Comparison of ENCODE assay signal across 16 cellular contexts in the genomic region with DNA sequence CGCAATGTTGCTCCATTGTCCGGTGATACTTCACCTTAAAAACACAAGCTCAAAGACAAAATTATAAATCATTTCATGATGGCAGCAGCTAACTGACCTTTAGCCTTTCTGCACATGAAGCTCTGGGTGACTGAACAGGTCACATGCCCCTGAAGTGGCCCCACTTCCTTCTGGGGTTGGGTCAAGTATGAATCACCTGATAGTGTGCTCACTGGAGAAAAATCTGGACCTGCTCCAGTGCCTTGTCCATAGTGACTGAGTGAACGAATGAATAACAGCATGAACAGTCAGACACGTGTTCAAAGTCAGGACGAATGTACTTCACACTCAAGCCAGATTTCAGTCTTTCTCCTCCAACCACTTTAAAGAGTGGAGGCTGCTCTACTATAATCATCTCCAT.
"Had no signal": no experiment of that assay in that cellular context is flagged by ENCODE, and none has a peak within 500 bp of the region (broad histone marks: within the 10 kb centered on the region; RNA-seq: fewer than 3 reads in every experiment).

No MANE protein-coding gene starts in this region.

- H3K4me3 ChIP-seq: ascending aorta, cardiac muscle cell, dorsolateral prefrontal cortex, left ventricle myocardium inferior, tibial nerve had no signal

- FAIRE-seq: endometrium, keratinocyte had no signal

- H3K4me1 ChIP-seq: ascending aorta, left ventricle myocardium inferior, tibial nerve had no signal

- ATAC-seq: activated CD4-positive, alpha-beta T cell treated with anti-CD3 and anti-CD28 coated beads for 36 hours; naive thymus-derived CD4-positive, alpha-beta T cell; T-helper 17 cell had no signal

- H3K27me3 ChIP-seq: ascending aorta, cardiac muscle cell, tibial nerve had no signal

- H3K9me3 ChIP-seq: ascending aorta, left ventricle myocardium inferior, tibial nerve had no signal

- H3K36me3 ChIP-seq: ascending aorta, cardiac muscle cell, left ventricle myocardium inferior, tibial nerve had no signal

- DNase-seq: activated CD4-positive, alpha-beta memory T cell treated with anti-CD3 and anti-CD28 coated beads, Interleukin-2, amount 10 ng/mL, durations not matched to agents 7 days and 5 days; activated CD4-positive, alpha-beta T cell treated with anti-CD3 and anti-CD28 coated beads for 36 hours; activated naive CD4-positive, alpha-beta T cell treated with anti-CD3 and anti-CD28 coated beads, Interleukin-2, amount 10 ng/mL, durations not matched to agents 7 days and 5 days; activated T-cell treated with anti-CD3 and anti-CD28 coated beads, Interleukin-2, amount 50 U/mL, for 24 hours; dorsolateral prefrontal cortex; left ventricle myocardium inferior; naive thymus-derived CD4-positive, alpha-beta T cell; retina; stimulated activated CD4-positive, alpha-beta T cell treated with anti-CD3 and anti-CD28 coated beads, Interleukin-2, amount 100 ng/mL, for 48 hours; stimulated activated naive CD4-positive, alpha-beta T cell; T-helper 17 cell had no signal

- H3K27ac ChIP-seq: ascending aorta, cardiac muscle cell, dorsolateral prefrontal cortex, left ventricle myocardium inferior, tibial nerve had no signal
